15 cellular contexts compared by ENCODE assay signal in the genomic region with DNA sequence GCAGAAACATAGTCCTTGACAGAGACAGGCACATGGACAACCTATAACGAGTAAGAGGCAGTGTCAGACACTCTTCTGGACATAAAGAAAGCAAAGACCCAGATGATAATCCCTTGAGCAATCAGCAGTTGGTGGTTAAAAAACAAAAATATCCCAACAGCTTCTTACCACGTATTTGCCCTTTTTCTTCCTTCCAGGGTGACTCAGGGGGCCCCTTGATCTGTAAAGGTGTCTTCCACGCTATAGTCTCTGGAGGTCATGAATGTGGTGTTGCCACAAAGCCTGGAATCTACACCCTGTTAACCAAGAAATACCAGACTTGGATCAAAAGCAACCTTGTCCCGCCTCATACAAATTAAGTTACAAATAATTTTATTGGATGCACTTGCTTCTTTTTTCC.
"Had no signal": no experiment of that assay in that cellular context is flagged by ENCODE, and none has a peak within 500 bp of the region (broad histone marks: within the 10 kb centered on the region; RNA-seq: fewer than 3 reads in every experiment).

No MANE protein-coding gene starts in this region.

- H2AFZ ChIP-seq: parathyroid adenoma had no signal

- H3K9ac ChIP-seq: parathyroid adenoma had no signal

- H3K27ac ChIP-seq: left ventricle myocardium inferior, parathyroid adenoma, sigmoid colon had no signal

- H3K9me3 Mint-ChIP-seq: activated B cell treated with CpG ODN at 0.5 μM for 24 hours, brain had no signal

- H3K4me3 Mint-ChIP-seq: activated B cell treated with CpG ODN at 0.5 μM for 24 hours; activated CD4-positive, alpha-beta T cell treated with anti-CD3 and anti-CD28 coated beads, Interleukin-2, amount 10 ng/mL, durations not matched to agents 7 days and 5 days; brain; naive thymus-derived CD8-positive, alpha-beta T cell had no signal

- H3K4me1 ChIP-seq: left ventricle myocardium inferior, parathyroid adenoma, sigmoid colon had no signal

- DNase-seq: activated B cell treated with CpG ODN at 0.5 μM for 24 hours; activated CD4-positive, alpha-beta T cell treated with anti-CD3 and anti-CD28 coated beads, Interleukin-2, amount 10 ng/mL, durations not matched to agents 7 days and 5 days; activated naive CD4-positive, alpha-beta T cell treated with Interleukin-2 at 50 U/mL for 16 hours; central memory CD4-positive, alpha-beta T cell; cortex of kidney; effector CD8-positive, alpha-beta T cell; foreskin fibroblast; hypothalamus; left ventricle myocardium inferior; mucosa of descending colon; naive thymus-derived CD8-positive, alpha-beta T cell; sigmoid colon; stimulated activated CD4-positive, alpha-beta T cell treated with anti-CD3 and anti-CD28 coated beads, Interleukin-1b, Interleukin-23, amount 100 ng/mL, for 48 hours had no signal

- H3K9me3 ChIP-seq: left ventricle myocardium inferior, mucosa of descending colon, sigmoid colon had no signal

- H3K4me1 Mint-ChIP-seq: brain had no signal

- H3K36me3 Mint-ChIP-seq: brain; naive thymus-derived CD8-positive, alpha-beta T cell had no signal

- H3K27me3 ChIP-seq: sigmoid colon had no signal

- H3K79me2 ChIP-seq: parathyroid adenoma had no signal

- H3K36me3 ChIP-seq: left ventricle myocardium inferior, sigmoid colon had no signal

- H3K27ac Mint-ChIP-seq: activated B cell treated with CpG ODN at 0.5 μM for 24 hours; activated CD4-positive, alpha-beta T cell treated with anti-CD3 and anti-CD28 coated beads, Interleukin-2, amount 10 ng/mL, durations not matched to agents 7 days and 5 days; brain had no signal

- H3K4me3 ChIP-seq: left ventricle myocardium inferior, mucosa of descending colon, sigmoid colon had no signal

- H3K27me3 Mint-ChIP-seq: activated B cell treated with CpG ODN at 0.5 μM for 24 hours; activated CD4-positive, alpha-beta T cell treated with anti-CD3 and anti-CD28 coated beads, Interleukin-2, amount 10 ng/mL, durations not matched to agents 7 days and 5 days; brain; naive thymus-derived CD8-positive, alpha-beta T cell had no signal
